In genomic region chr20:45363611-45364492, GRCh38 we compare ENCODE assay signal across 8 cellular contexts. TPM values are rescaled to one million over a fixed set of nuclear protein-coding genes. Genes with fewer than 3 reads are reported as not detected.
DNase-seq lines count a peak whose midpoint lies in the region; ATAC-seq, FAIRE-seq and TF ChIP-seq lines count a peak whose summit lies in the region.

No MANE protein-coding gene starts in this region.

- intact Hi-C loops in Panc1 (cut with micrococcal nuclease; ENCODE audit: unreplicated experiment) (loop anchor here (2.0 kb wide), 1 partner anchor 73 kb away; no protein-coding TSS in a partner anchor), psoas muscle (cut with DNase I) (loop anchor here (2.0 kb wide), 2 partner anchors 17 to 73 kb away; no protein-coding TSS in a partner anchor)

- POLR2A ChIA-PET in Panc1 (lab: Charles Lee): interaction anchor here (0.6 to 1.5 kb wide), 5 partner anchors 10 to 64 kb away, joined by 3 to 6 read pairs (median 4); no protein-coding TSS in a partner anchor

- H3K4me1 ChIP-seq in Panc1 (ENCODE audit: control insufficient read depth, insufficient read depth, low read length): peaks cover 24% of the 10 kb centered on the region
- peaks cover 32% of the 10 kb centered on the region for H3K4me1 ChIP-seq in psoas muscle

- ATAC-seq in Panc1 (no peak), psoas muscle (no peak), GM18502 (IDR thresholded peaks at IDR 0.05; ENCODE audit: poor library complexity, unreplicated experiment) (no peak)

- 20 to 22% (median 21%) methylated on average over 23 of the region's 23 CpGs for WGBS in psoas muscle, 3 donors

- H3K9me3 ChIP-seq in Panc1 (ENCODE audit: control insufficient read depth, insufficient read depth, low read depth, low read length) (no peaks in the 10 kb centered on the region), psoas muscle (no peaks in the 10 kb centered on the region)

- DNase-seq in Panc1 (ENCODE audit: low read depth, low spot score) (no peak), epithelial cell of proximal tubule (ENCODE audit: low read depth) (no peak), psoas muscle (no peak), NCI-H1417 treated with DMSO at 0.1 percent for 48 hours (lab: John Stamatoyannopoulos, UW) (no peak), mesenteric fat pad (ENCODE audit: low spot score) (no peak), HTR-8/SVneo (ENCODE audit: insufficient read length, low spot score) (no peak)

- H3K27me3 ChIP-seq in Panc1 (ENCODE audit: control insufficient read depth, insufficient read depth, low read length): no peaks in the 10 kb centered on the region
- no peaks in the 10 kb centered on the region for H3K27me3 ChIP-seq in psoas muscle (ENCODE audit: insufficient read depth in 3 of 3, low read length in 2 of 3)

- CTCF ChIA-PET in Panc1 (lab: Charles Lee): interaction anchor here (0.8 to 1.5 kb wide), 4 partner anchors 10 to 407 kb away, joined by 3 to 15 read pairs (median 8); no protein-coding TSS in a partner anchor

- BruUV-seq in Panc1 (replicated peaks; lab: Mats Ljungman, UMichigan): TSS peak; percentile 57

- H3K4me3 ChIP-seq in GM12875 (ENCODE audit: low read depth, low read length): peak overlapping the region; percentile 70
- H3K4me3 ChIP-seq in Panc1 (ENCODE audit: low read depth in 2 of 2, low read length in 2 of 2): peak overlapping the region; percentile 80 to 83
- peak overlapping the region; percentile 81 for H3K4me3 ChIP-seq in epithelial cell of proximal tubule (ENCODE audit: low read depth, low read length)
- peak overlapping the region; percentile 83 for H3K4me3 ChIP-seq in psoas muscle

- in situ Hi-C loops in Panc1 (cut with HindIII; ENCODE audit: low pct_unique_long_range_greater_than_20kb, low sequenced_read_pairs): no loop called here

- TF ChIP-seq CTCF in GM12875 (IDR thresholded peaks at IDR 0.05; ENCODE audit: borderline replicate concordance, insufficient read depth, low read depth, low read length) (no peak), Panc1 (IDR thresholded peaks at IDR 0.05) (no peak), epithelial cell of proximal tubule (conservative IDR thresholded peaks at IDR 0.05; ENCODE audit: low read depth, low read length) (no peak), psoas muscle (IDR thresholded peaks at IDR 0.05) (no peak)

- FAIRE-seq in HTR-8/SVneo (lab: Jason Lieb, UNC): no peak

- H3K27ac ChIP-seq in Panc1 (ENCODE audit: low read length) (peak overlapping the region; percentile 93), psoas muscle (peak overlapping the region; percentile 93)

- H3K36me3 ChIP-seq in Panc1 (ENCODE audit: control insufficient read depth, insufficient read depth, low read length) (no peaks in the 10 kb centered on the region; the same call in 1 of the 2 replicates), psoas muscle (ENCODE audit: insufficient read depth in 1 of 2, low read depth in 1 of 2) (peaks cover 12 to 42% of the 10 kb centered on the region in 2 donors)

RNA-seq across cellular contexts. Expression of gene SYS1, which starts 0.9 kb away (rescaled TPM):
- total RNA-seq in Panc1 (2021; ENCODE audit: unreplicated experiment) (29.1 TPM), epithelial cell of proximal tubule (22.6 and 30.3 TPM in 2 replicates), psoas muscle (10 to 100 TPM; 17.1 to 29.6 (median 22.9) TPM), mesenteric fat pad (23.8 TPM)
- 38.8 TPM for polyA plus RNA-seq in Panc1 (2012; ENCODE audit: insufficient read length)
- polyA plus RNA-seq in psoas muscle: 10 to 100 TPM; 40.9 to 73.3 (median 58.1) TPM

RNA-seq across cellular contexts. Expression of gene TP53TG5, which starts 14.3 kb away (rescaled TPM):
- total RNA-seq in Panc1 (2021; ENCODE audit: unreplicated experiment): not detected
- 0.80 TPM for polyA plus RNA-seq in Panc1 (2012; ENCODE audit: insufficient read length)
- total RNA-seq in epithelial cell of proximal tubule: not detected in 2 replicates
- under 1 TPM in 2 of 4 donors, not detected in 2; 0.38 to 0.69 TPM for total RNA-seq in psoas muscle
- 1 to 10 TPM in 1 of 3 donors, under 1 TPM in 2; 0.12 to 1.0 (median 0.16) TPM for polyA plus RNA-seq in psoas muscle
- not detected for total RNA-seq in mesenteric fat pad

RNA-seq across cellular contexts. Expression of gene SDC4, which starts 15.6 kb away (rescaled TPM):
- 93.3 TPM for total RNA-seq in Panc1 (2021; ENCODE audit: unreplicated experiment)
- polyA plus RNA-seq in Panc1 (2012; ENCODE audit: insufficient read length): 63.5 TPM
- 153 and 239 TPM in 2 replicates for total RNA-seq in epithelial cell of proximal tubule
- 100 to 1,000 TPM in 2 of 4 donors, 10 to 100 TPM in 2; 32.2 to 283 (median 161) TPM for total RNA-seq in psoas muscle
- polyA plus RNA-seq in psoas muscle: 100 to 1,000 TPM in 1 of 3 donors, 10 to 100 TPM in 2; 41.6 to 323 (median 63.9) TPM
- total RNA-seq in mesenteric fat pad: 81.6 TPM

RNA-seq across cellular contexts. Expression of gene DBNDD2, which starts 44.2 kb away (rescaled TPM):
- total RNA-seq in Panc1 (2021; ENCODE audit: unreplicated experiment): 55.4 TPM
- polyA plus RNA-seq in Panc1 (2012; ENCODE audit: insufficient read length): 64.1 TPM
- 49.6 and 55.2 TPM in 2 replicates for total RNA-seq in epithelial cell of proximal tubule
- total RNA-seq in psoas muscle: 100 to 1,000 TPM; 108 to 180 (median 163) TPM
- 100 to 1,000 TPM; 151 to 230 (median 162) TPM for polyA plus RNA-seq in psoas muscle
- 28.7 TPM for total RNA-seq in mesenteric fat pad

RNA-seq across cellular contexts. Expression of gene PIGT, which starts 52.1 kb away (rescaled TPM):
- total RNA-seq in Panc1 (2021; ENCODE audit: unreplicated experiment): 108 TPM
- 134 TPM for polyA plus RNA-seq in Panc1 (2012; ENCODE audit: insufficient read length)
- 59.9 and 71.0 TPM in 2 replicates for total RNA-seq in epithelial cell of proximal tubule
- 10 to 100 TPM; 48.0 to 74.9 (median 57.1) TPM for total RNA-seq in psoas muscle
- 100 to 1,000 TPM in 1 of 3 donors, 10 to 100 TPM in 2; 57.3 to 113 (median 94.7) TPM for polyA plus RNA-seq in psoas muscle
- 90.9 TPM for total RNA-seq in mesenteric fat pad
